28 cellular contexts compared by ENCODE assay signal in genomic region chr3:196915375-196915774, GRCh38.
"Had no signal": no experiment of that assay in that cellular context is flagged by ENCODE, and none has a peak within 500 bp of the region (broad histone marks: within the 10 kb centered on the region; RNA-seq: fewer than 3 reads in every experiment).

No MANE protein-coding gene starts in this region.

- ATAC-seq: naive thymus-derived CD4-positive, alpha-beta T cell; natural killer cell; right cardiac atrium; sciatic nerve; stimulated activated effector memory CD8-positive, alpha-beta T cell treated with anti-CD3 and anti-CD28 coated beads, Interleukin-12 subunit alpha, Interleukin-12 subunit beta, amount 100 ng/mL, for 72 hours; stimulated activated naive B cell treated with anti-CD40 and anti-IgM and Interleukin-4, amounts not matched to agents 10 μg/mL and 1 μg/mL and 100 μg/mL, for 72 hours had no signal

- H3K4me3 Mint-ChIP-seq: naive thymus-derived CD4-positive, alpha-beta T cell; natural killer cell; nephron; neural progenitor cell; stimulated activated effector memory CD8-positive, alpha-beta T cell treated with anti-CD3 and anti-CD28 coated beads, Interleukin-12 subunit alpha, Interleukin-12 subunit beta, amount 100 ng/mL, for 72 hours; stimulated activated naive B cell treated with anti-CD40 and anti-IgM and Interleukin-4, amounts not matched to agents 10 μg/mL and 1 μg/mL and 100 μg/mL, for 72 hours; stimulated activated naive CD8-positive, alpha-beta T cell treated with anti-CD3 and anti-CD28 coated beads, Interleukin-15, Interleukin-2, amounts not matched to agents 100 ng/mL and 50 ng/mL, for 24 hours had no signal

- H3K27ac Mint-ChIP-seq: natural killer cell; nephron; neural progenitor cell; stimulated activated effector memory CD8-positive, alpha-beta T cell treated with anti-CD3 and anti-CD28 coated beads, Interleukin-12 subunit alpha, Interleukin-12 subunit beta, amount 100 ng/mL, for 72 hours; stimulated activated naive B cell treated with anti-CD40 and anti-IgM and Interleukin-4, amounts not matched to agents 10 μg/mL and 1 μg/mL and 100 μg/mL, for 72 hours; stimulated activated naive CD8-positive, alpha-beta T cell treated with anti-CD3 and anti-CD28 coated beads, Interleukin-15, Interleukin-2, amounts not matched to agents 100 ng/mL and 50 ng/mL, for 24 hours had no signal

- H3K27me3 ChIP-seq: neural progenitor cell, ovary, spleen, stomach, thyroid gland, tibial nerve, upper lobe of left lung, uterus had no signal

- H3K4me3 ChIP-seq: neural progenitor cell, ovary, psoas muscle, skin epidermis, smooth muscle cell, spleen, stomach, thoracic aorta, thyroid gland, tibial nerve, upper lobe of left lung, uterus had no signal

- H3K36me3 ChIP-seq: neural progenitor cell, ovary, uterus had no signal

- H3K4me1 ChIP-seq: neural progenitor cell, parathyroid adenoma, psoas muscle, stomach, thyroid gland, tibial nerve, upper lobe of left lung, uterus had no signal

- H3K9me3 ChIP-seq: ovary, psoas muscle, stomach, thoracic aorta, thyroid gland, upper lobe of left lung, uterus had no signal

- H3K4me1 Mint-ChIP-seq: natural killer cell; nephron; neural progenitor cell; stimulated activated effector memory CD8-positive, alpha-beta T cell treated with anti-CD3 and anti-CD28 coated beads, Interleukin-12 subunit alpha, Interleukin-12 subunit beta, amount 100 ng/mL, for 72 hours had no signal

- H3K36me3 Mint-ChIP-seq: natural killer cell had no signal

- DNase-seq: naive thymus-derived CD4-positive, alpha-beta T cell; natural killer cell; occipital lobe; ovary; psoas muscle; right cardiac atrium; spleen; stimulated activated CD4-positive, alpha-beta T cell treated with anti-CD3 and anti-CD28 coated beads, Interleukin-12 subunit alpha, Interleukin-12 subunit beta, amount 100 ng/mL, for 4 hours; stimulated activated CD4-positive, alpha-beta T cell treated with anti-CD3 and anti-CD28 coated beads, Interleukin-1b, Interleukin-23, amount 100 ng/mL, for 48 hours; stimulated activated CD4-positive, alpha-beta T cell treated with anti-CD3 and anti-CD28 coated beads, Interleukin-2, amount 100 ng/mL, for 48 hours; stimulated activated CD4-positive, alpha-beta T cell treated with anti-CD3 and anti-CD28 coated beads, Interleukin-4, amount 100 ng/mL, for 24 hours; stimulated activated naive B cell treated with anti-CD40 and anti-IgM and Interleukin-4, amounts not matched to agents 10 μg/mL and 1 μg/mL and 100 μg/mL, for 72 hours; stimulated activated naive CD4-positive, alpha-beta T cell treated with Interleukin-2 at 50 U/mL for 16 hours; stomach; thyroid gland; uterus had no signal

- H3K27me3 Mint-ChIP-seq: naive thymus-derived CD4-positive, alpha-beta T cell; progenitor cell of endocrine pancreas; stimulated activated naive B cell treated with anti-CD40 and anti-IgM and Interleukin-4, amounts not matched to agents 10 μg/mL and 1 μg/mL and 100 μg/mL, for 72 hours; stimulated activated naive CD8-positive, alpha-beta T cell treated with anti-CD3 and anti-CD28 coated beads, Interleukin-15, Interleukin-2, amounts not matched to agents 100 ng/mL and 50 ng/mL, for 24 hours had no signal

- H3K27ac ChIP-seq: neural progenitor cell, ovary, parathyroid adenoma, psoas muscle, skin epidermis, spleen, stomach, thoracic aorta, thyroid gland, tibial nerve, upper lobe of left lung, uterus had no signal
